In genomic region chr9:96418920-96419690, GRCh38 we compare ENCODE assay signal across 8 cellular contexts. TPM values are rescaled to one million over a fixed set of nuclear protein-coding genes. Genes with fewer than 3 reads are reported as not detected.
DNase-seq lines count a peak whose midpoint lies in the region; ATAC-seq and TF ChIP-seq lines count a peak whose summit lies in the region.

No MANE protein-coding gene starts in this region.

- no peaks in the 10 kb centered on the region for H3K9me3 Mint-ChIP-seq in nephron progenitor cell

- peak overlapping the region; percentile 98 for H3K9ac ChIP-seq in PC-3 (ENCODE audit: low read length)

- POLR2A ChIA-PET in PC-3 (lab: Charles Lee; ENCODE audit: unreplicated experiment): interaction anchor here (0.6 kb wide), 3 partner anchors 31 to 142 kb away, joined by 3 to 14 read pairs (median 3); partner anchors contain the start of gene HABP4

- TF ChIP-seq CTCF in PC-3 (conservative IDR thresholded peaks at IDR 0.05; ENCODE audit: low read depth, low read length) (no peak), fibroblast of the aortic adventitia (IDR thresholded peaks at IDR 0.05; ENCODE audit: insufficient read depth, low read length) (no peak), nephron progenitor cell (IDR thresholded peaks at IDR 0.05) (no peak), tibial artery (IDR thresholded peaks at IDR 0.05) (no peak)

- H3K4me1 ChIP-seq in PC-3 (ENCODE audit: insufficient read depth, low read length) (peaks cover 19% of the 10 kb centered on the region), tibial artery (peaks cover 11 to 34% (median 25%) of the 10 kb centered on the region in 4 donors)

- H3K9me3 ChIP-seq in PC-3 (ENCODE audit: low read length) (no peaks in the 10 kb centered on the region), tibial artery (no peaks in the 10 kb centered on the region)

- intact Hi-C loops in PC-3 (cut with micrococcal nuclease): loop anchor here (2.0 to 5.0 kb wide), 3 partner anchors 32 to 88 kb away; partner anchors contain the start of genes HABP4 and SLC35D2
- intact Hi-C loops in tibial artery (cut with DNase I; ENCODE audit: low total_unique reads): loop anchor here (2.0 to 10.0 kb wide), 3 partner anchors 32 to 236 kb away; partner anchors contain the start of genes HABP4 and PRXL2C

- no peaks in the 10 kb centered on the region for H3K9me2 ChIP-seq in PC-3 (replicated peaks; ENCODE audit: low read length)

- H3K36me3 ChIP-seq in PC-3 (ENCODE audit: low read depth, low read length) (no peaks in the 10 kb centered on the region), tibial artery (no peaks in the 10 kb centered on the region)

- peak overlapping the region; percentile 93 for H3K27ac Mint-ChIP-seq in nephron progenitor cell

- peak overlapping the region; percentile 90 for H3K27ac ChIP-seq in PC-3 (ENCODE audit: low read length)
- H3K27ac ChIP-seq in tibial artery: peak overlapping the region; percentile 95 to 98

- TF ChIP-seq EP300 in Ishikawa (IDR thresholded peaks at IDR 0.05; ENCODE audit: borderline replicate concordance): no peak

- ATAC-seq in GM21737 (IDR thresholded peaks at IDR 0.05; ENCODE audit: unreplicated experiment) (peak; percentile 33), PC-3 (peak; percentile 55)

- H3K4me2 ChIP-seq in PC-3 (ENCODE audit: low read length): peak overlapping the region; percentile 99

- peak overlapping the region; percentile 88 for H3K4me3 Mint-ChIP-seq in nephron progenitor cell

- peak overlapping the region; percentile 77 for H2AFZ ChIP-seq in PC-3 (ENCODE audit: low read length)

- no peaks in the 10 kb centered on the region for H4K20me1 ChIP-seq in PC-3 (ENCODE audit: low read length)

- peaks cover 10% of the 10 kb centered on the region for H3F3A ChIP-seq in PC-3 (ENCODE audit: low read length, unreplicated experiment)

- H3K27me3 ChIP-seq in PC-3 (ENCODE audit: low read length): no peaks in the 10 kb centered on the region
- no peaks in the 10 kb centered on the region for H3K27me3 ChIP-seq in tibial artery

- H3K27me3 Mint-ChIP-seq in nephron progenitor cell (ENCODE audit: low read depth, poor library complexity): no peaks in the 10 kb centered on the region

- TF ChIP-seq RAD21 in Ishikawa (IDR thresholded peaks at IDR 0.05; ENCODE audit: low read depth): no peak

- BruUV-seq in PC-3 (replicated peaks; lab: Mats Ljungman, UMichigan): no TSS peak

- DNase-seq in ELF-1 (ENCODE audit: low read depth, low spot score) (peak; percentile 77), PC-3 (peak; percentile 67), fibroblast of the aortic adventitia (ENCODE audit: low read depth) (peak; percentile 40), nephron progenitor cell (peak; percentile 70), tibial artery (peak; percentile 61 to 88)
- DNase-seq in activated effector memory CD4-positive, alpha-beta T cell treated with Interleukin-2 at 50 U/mL for 16 hours: peak; percentile 57

- H3K4me3 ChIP-seq in PC-3 (ENCODE audit: low read length) (peak overlapping the region; percentile 85), fibroblast of the aortic adventitia (ENCODE audit: low read depth, low read length) (peak overlapping the region; percentile 77), tibial artery (peak overlapping the region; percentile 67 to 75)

- peaks cover 32% of the 10 kb centered on the region for H3K79me2 ChIP-seq in PC-3 (ENCODE audit: low read length)

- no peaks in the 10 kb centered on the region for H3K36me3 Mint-ChIP-seq in nephron progenitor cell (ENCODE audit: low read depth)

- CTCF ChIA-PET in PC-3 (lab: Charles Lee): interaction anchor here (1.2 kb wide), 1 partner anchor 92 kb away, joined by 3 read pairs; no protein-coding TSS in a partner anchor

- H3K4me1 Mint-ChIP-seq in nephron progenitor cell: peaks cover 41% of the 10 kb centered on the region

TF ChIP-seq in Ishikawa, 13 proteins besides CTCF, POLR2A, EP300 and RAD21:
- TF ChIP-seq USF1 (IDR thresholded peaks at IDR 0.05): no peak
- no peak for TF ChIP-seq TEAD4 (IDR thresholded peaks at IDR 0.05)
- TF ChIP-seq MAX (IDR thresholded peaks at IDR 0.05): peak; percentile 0; the same call in 1 of the 2 replicates
- 0 out of 2 replicates have a peak, but pooled peaks have one; percentile 4 for TF ChIP-seq NFIC (IDR thresholded peaks at IDR 0.05)
- no peak for TF ChIP-seq EGR1 (IDR thresholded peaks at IDR 0.05)
- TF ChIP-seq YY1 (IDR thresholded peaks at IDR 0.05; ENCODE audit: low read depth): no peak
- TF ChIP-seq FOXM1 (IDR thresholded peaks at IDR 0.05; ENCODE audit: borderline replicate concordance, low read depth): no peak
- TF ChIP-seq CREB1 (IDR thresholded peaks at IDR 0.05; ENCODE audit: low read depth): peak; percentile 1; the same call in 1 of the 2 replicates
- peak; percentile 49; the same call in 1 of the 2 replicates for TF ChIP-seq ZBTB7A (IDR thresholded peaks at IDR 0.05; ENCODE audit: low read depth)
- peak; percentile 45 for TF ChIP-seq REST (IDR thresholded peaks at IDR 0.05; ENCODE audit: low read depth)
- peak; percentile 24; the same call in 1 of the 2 replicates for TF ChIP-seq TCF12 (IDR thresholded peaks at IDR 0.05; ENCODE audit: low read depth)
- TF ChIP-seq CEBPB (IDR thresholded peaks at IDR 0.05): no peak

RNA-seq across cellular contexts. Expression of gene ZNF367, which starts 0.9 kb away (rescaled TPM):
- 10.8 and 14.0 TPM in 2 replicates for total RNA-seq in PC-3 (2014; rRNA removed)
- 0.33 and 31.3 TPM in 2 replicates for total RNA-seq in fibroblast of the aortic adventitia (ENCODE audit: low replicate concordance)

RNA-seq across cellular contexts. Expression of gene HABP4, which starts 30.9 kb away (rescaled TPM):
- total RNA-seq in PC-3 (2014; rRNA removed) (6.6 and 9.2 TPM in 2 replicates), fibroblast of the aortic adventitia (ENCODE audit: low replicate concordance) (16.7 and 27.6 TPM in 2 replicates)

RNA-seq across cellular contexts. Expression of gene SLC35D2, which starts 35.6 kb away (rescaled TPM):
- total RNA-seq in PC-3 (2014; rRNA removed) (9.6 and 21.5 TPM in 2 replicates), fibroblast of the aortic adventitia (ENCODE audit: low replicate concordance) (7.8 and 14.6 TPM in 2 replicates)

Comparison
In these comparisons a context has a peak if more than half of its experiments do, and no peak if none do; other contexts are left out.
1. Peak in every context shown above with its lines: DNase-seq, ATAC-seq, H3K4me3 ChIP-seq and H3K27ac ChIP-seq.